In the genomic region with DNA sequence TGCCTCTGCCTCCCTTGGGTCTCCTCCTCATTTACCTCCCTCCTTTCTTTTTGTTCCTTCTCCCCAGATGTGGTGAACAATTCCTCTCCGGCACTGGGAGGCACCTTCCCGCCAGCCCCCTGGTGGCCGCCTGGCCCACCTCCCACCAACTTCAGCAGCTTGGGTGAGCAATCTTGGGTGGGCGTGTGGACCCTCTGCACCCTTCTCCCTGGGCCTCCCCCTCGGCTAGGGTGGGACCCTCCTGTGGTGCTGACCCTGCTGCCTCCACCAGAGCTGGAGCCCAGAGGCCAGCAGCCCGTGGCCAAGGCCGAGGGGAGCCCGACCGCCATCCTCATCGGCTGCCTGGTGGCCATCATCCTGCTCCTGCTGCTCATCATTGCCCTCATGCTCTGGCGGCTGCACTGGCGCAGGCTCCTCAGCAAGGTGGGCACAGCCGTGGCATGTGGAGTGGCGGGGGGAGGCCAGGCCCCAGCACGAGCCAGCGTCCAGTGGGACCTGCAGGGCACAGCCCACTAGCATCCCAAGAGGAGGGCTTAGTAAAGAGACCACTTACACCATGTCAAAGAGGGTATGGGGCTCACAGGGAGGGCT, we compare ENCODE assay signal across 1 cellular context.
TF ChIP-seq lines count a peak whose summit lies in the region.

No MANE protein-coding gene starts in this region.

TF ChIP-seq in IMR-90, 13 proteins besides CTCF, POLR2A, EP300 and RAD21:
- no peak for TF ChIP-seq MXI1 (IDR thresholded peaks at IDR 0.05; ENCODE audit: borderline replicate concordance, low read depth, low read length)
- TF ChIP-seq RFX5 (IDR thresholded peaks at IDR 0.05; ENCODE audit: low read depth, low read length), result no peak
- TF ChIP-seq FOS (IDR thresholded peaks at IDR 0.05; ENCODE audit: low read depth, low read length), result no peak
- TF ChIP-seq MAZ (IDR thresholded peaks at IDR 0.05; ENCODE audit: borderline replicate concordance, low read depth, low read length), result no peak
- no peak for TF ChIP-seq BHLHE40 (IDR thresholded peaks at IDR 0.05; ENCODE audit: low read depth, low read length)
- no peak for TF ChIP-seq RCOR1 (IDR thresholded peaks at IDR 0.05; ENCODE audit: insufficient replicate concordance, low read length)
